In genomic region chr20:18985551-18985950, GRCh38 we compare ENCODE assay signal across 1 cellular context.
TF ChIP-seq lines count a peak whose summit lies in the region.

No MANE protein-coding gene starts in this region.

TF ChIP-seq in GM12878, 131 proteins besides CTCF, POLR2A, EP300 and RAD21 (continued from another document):
- peak; percentile 26 for TF ChIP-seq MEF2B (IDR thresholded peaks at IDR 0.05; ENCODE audit: partially characterized antibody, poor library complexity, severe bottlenecking)
- TF ChIP-seq SMARCA5 (IDR thresholded peaks at IDR 0.05) = 0 out of 2 replicates have a peak, but pooled peaks have one; percentile 44
- TF ChIP-seq PBX3 (IDR thresholded peaks at IDR 0.05; ENCODE audit: insufficient replicate concordance, low read depth, low read length) = no peak
- no peak for TF ChIP-seq MXI1 (IDR thresholded peaks at IDR 0.05; ENCODE audit: low read depth, low read length)
- TF ChIP-seq TCF12 (IDR thresholded peaks at IDR 0.05; ENCODE audit: low read depth, low read length) = peak; percentile 79; the same call in 1 of the 2 replicates
- no peak for TF ChIP-seq ZNF622 (IDR thresholded peaks at IDR 0.05)
